1 cellular context compared by ENCODE assay signal in genomic region chr20:2102585-2103453, GRCh38.
TF ChIP-seq lines count a peak whose summit lies in the region.

No MANE protein-coding gene starts in this region.

TF ChIP-seq in HepG2, 621 proteins besides CTCF, POLR2A, EP300 and RAD21 (continued from another document and continues in another):
- TF ChIP-seq THYN1 (CRISPR knock-in tag; IDR thresholded peaks at IDR 0.05; ENCODE audit: borderline replicate concordance, low read depth) (no peak; the same call in 1 of the 2 replicates), ZNF737 (CRISPR knock-in tag; IDR thresholded peaks at IDR 0.05; ENCODE audit: borderline replicate concordance) (0 out of 2 replicates have a peak, but pooled peaks have one; percentile 22), HCFC1 (IDR thresholded peaks at IDR 0.05; ENCODE audit: low read depth, low read length) (no peak; the same call in 1 of the 2 replicates), EHMT2 (IDR thresholded peaks at IDR 0.05; ENCODE audit: borderline replicate concordance, low read depth, low read length) (no peak), SPEN (CRISPR knock-in tag; IDR thresholded peaks at IDR 0.05; ENCODE audit: low read depth) (no peak; the same call in 1 of the 2 replicates), ZNF335 (CRISPR knock-in tag; IDR thresholded peaks at IDR 0.05) (no peak), CBX2 (IDR thresholded peaks at IDR 0.05; ENCODE audit: low read depth, low read length) (no peak), CBX2 (CRISPR knock-in tag; IDR thresholded peaks at IDR 0.05; ENCODE audit: low read depth) (no peak), ZFYVE20 (CRISPR knock-in tag; IDR thresholded peaks at IDR 0.05; ENCODE audit: borderline replicate concordance, low read depth) (peak; percentile 63; the same call in 1 of the 2 replicates), ZNF660 (CRISPR knock-in tag; IDR thresholded peaks at IDR 0.05; ENCODE audit: borderline replicate concordance, low read depth) (0 out of 2 replicates have a peak, but pooled peaks have one; percentile 91), HNF4A (CRISPR knock-in tag; IDR thresholded peaks at IDR 0.05) (peak; percentile 16; the same call in 1 of the 2 replicates), POLR2G (IDR thresholded peaks at IDR 0.05; ENCODE audit: low read depth, low read length) (peak; percentile 82), ZFX (CRISPR knock-in tag; IDR thresholded peaks at IDR 0.05; ENCODE audit: low read depth) (peak; percentile 92), MXD3 (CRISPR knock-in tag; IDR thresholded peaks at IDR 0.05) (no peak), DNMT1 (CRISPR knock-in tag; IDR thresholded peaks at IDR 0.05) (no peak), CREM (IDR thresholded peaks at IDR 0.05) (no peak; the same call in 1 of the 2 replicates), CREM (CRISPR knock-in tag; IDR thresholded peaks at IDR 0.05) (0 out of 2 replicates have a peak, but pooled peaks have one; percentile 35), ZNF280B (CRISPR knock-in tag; IDR thresholded peaks at IDR 0.05; ENCODE audit: borderline replicate concordance) (peak; percentile 6; the same call in 1 of the 2 replicates), ZNF232 (CRISPR knock-in tag; IDR thresholded peaks at IDR 0.05; ENCODE audit: borderline replicate concordance) (no peak; the same call in 1 of the 2 replicates), ZNF598 (CRISPR knock-in tag; IDR thresholded peaks at IDR 0.05; ENCODE audit: borderline replicate concordance) (peak; percentile 20; the same call in 1 of the 2 replicates), SNAI1 (CRISPR knock-in tag; IDR thresholded peaks at IDR 0.05; ENCODE audit: borderline replicate concordance) (peak; percentile 65), POGZ (CRISPR knock-in tag; IDR thresholded peaks at IDR 0.05) (no peak), SCMH1 (CRISPR knock-in tag; IDR thresholded peaks at IDR 0.05; ENCODE audit: borderline replicate concordance) (no peak), PPARG (CRISPR knock-in tag; conservative IDR thresholded peaks at IDR 0.05) (peak; percentile 65; the same call in 1 of the 2 replicates), SOX6 (IDR thresholded peaks at IDR 0.05) (no peak), SOX6 (CRISPR knock-in tag; IDR thresholded peaks at IDR 0.05) (no peak), CSRNP1 (CRISPR knock-in tag; IDR thresholded peaks at IDR 0.05) (no peak; the same call in 1 of the 2 replicates), ZNF513 (CRISPR knock-in tag; conservative IDR thresholded peaks at IDR 0.05) (no peak; the same call in 1 of the 2 replicates), ZFP1 (CRISPR knock-in tag; IDR thresholded peaks at IDR 0.05) (no peak), ZNF282 (IDR thresholded peaks at IDR 0.05; ENCODE audit: partially characterized antibody) (no peak), ARNTL (CRISPR knock-in tag; IDR thresholded peaks at IDR 0.05) (no peak), ZNF414 (CRISPR knock-in tag; IDR thresholded peaks at IDR 0.05) (no peak; the same call in 1 of the 2 replicates), PRPF4 (IDR thresholded peaks at IDR 0.05; ENCODE audit: low read depth, low read length, poor library complexity, severe bottlenecking) (no peak), PHF5A (CRISPR knock-in tag; IDR thresholded peaks at IDR 0.05; ENCODE audit: low read depth, unreplicated experiment) (no peak), POLR2AphosphoS5 (IDR thresholded peaks at IDR 0.05; ENCODE audit: low read depth, low read length) (peak; percentile 73; the same call in 1 of the 2 replicates), TFE3 (CRISPR knock-in tag; IDR thresholded peaks at IDR 0.05) (0 out of 2 replicates have a peak, but pooled peaks have one; percentile 0), REPIN1 (CRISPR knock-in tag; IDR thresholded peaks at IDR 0.05; ENCODE audit: borderline replicate concordance, low read depth) (peak; percentile 57; the same call in 1 of the 2 replicates), ZNF275 (CRISPR knock-in tag; IDR thresholded peaks at IDR 0.05; ENCODE audit: borderline replicate concordance) (no peak), MXI1 (IDR thresholded peaks at IDR 0.05; ENCODE audit: borderline replicate concordance, low read depth, low read length) (peak; percentile 39; the same call in 1 of the 3 replicates), ZNF326 (CRISPR knock-in tag; IDR thresholded peaks at IDR 0.05; ENCODE audit: borderline replicate concordance) (no peak), E2F5 (CRISPR knock-in tag; conservative IDR thresholded peaks at IDR 0.05) (peak; percentile 76; the same call in 1 of the 2 replicates), ATF6 (CRISPR knock-in tag; conservative IDR thresholded peaks at IDR 0.05) (no peak), ZNF296 (CRISPR knock-in tag; conservative IDR thresholded peaks at IDR 0.05) (no peak), ZNF33A (CRISPR knock-in tag; IDR thresholded peaks at IDR 0.05; ENCODE audit: borderline replicate concordance) (no peak), MYC (CRISPR knock-in tag; IDR thresholded peaks at IDR 0.05; ENCODE audit: borderline replicate concordance) (peak; percentile 57), PRDM4 (CRISPR knock-in tag; IDR thresholded peaks at IDR 0.05; ENCODE audit: borderline replicate concordance) (0 out of 2 replicates have a peak, but pooled peaks have one; percentile 44), KLF16 (CRISPR knock-in tag; IDR thresholded peaks at IDR 0.05) (no peak), TEAD2 (CRISPR knock-in tag; IDR thresholded peaks at IDR 0.05) (peak; percentile 67; the same call in 1 of the 2 replicates), KDM6A (CRISPR knock-in tag; IDR thresholded peaks at IDR 0.05; ENCODE audit: low read depth) (no peak), ATF4 (CRISPR knock-in tag; IDR thresholded peaks at IDR 0.05) (peak in 1 of 2 experiments; percentile 74; a peak in 1 of 4 replicates), ZNF558 (CRISPR knock-in tag; IDR thresholded peaks at IDR 0.05; ENCODE audit: borderline replicate concordance) (0 out of 2 replicates have a peak, but pooled peaks have one; percentile 34), ZNF772 (CRISPR knock-in tag; IDR thresholded peaks at IDR 0.05) (peak; percentile 57; the same call in 1 of the 2 replicates)
